14 cellular contexts compared by ENCODE assay signal in genomic region chr3:62601238-62601856, GRCh38.
DNase-seq lines count a peak whose midpoint lies in the region; ATAC-seq, FAIRE-seq and TF ChIP-seq lines count a peak whose summit lies in the region.
"Had no signal": no experiment of that assay in that cellular context is flagged by ENCODE, and none has a peak within 500 bp of the region (broad histone marks: within the 10 kb centered on the region; RNA-seq: fewer than 3 reads in every experiment).

No MANE protein-coding gene starts in this region.

- H3K4me3 ChIP-seq in neural progenitor cell (no peak overlapping the region), right cardiac atrium (ENCODE audit: low read length) (no peak overlapping the region)
- H3K4me3 ChIP-seq: lung, psoas muscle, thoracic aorta had no signal

- H2AFZ ChIP-seq in neural progenitor cell (replicated peaks): no peak overlapping the region

- no peaks in the 10 kb centered on the region for H3K9me3 Mint-ChIP-seq in neural progenitor cell
- H3K9me3 Mint-ChIP-seq: activated T-helper 17 cell treated with anti-CD3 and anti-CD28 coated beads, Interleukin-2, amount 50 U/mL, for 72 hours; WTC11 had no signal

- no peak for TF ChIP-seq CTCF in neural progenitor cell (IDR thresholded peaks at IDR 0.05)

- FAIRE-seq in GM19239 (lab: Jason Lieb, UNC): no peak

- intact Hi-C loops in right cardiac atrium (cut with DNase I): no loop called here

- peaks cover 20% of the 10 kb centered on the region for H3F3A ChIP-seq in neural progenitor cell (ENCODE audit: low read depth)

- H3K27ac Mint-ChIP-seq in neural progenitor cell: peak overlapping the region; percentile 71
- H3K27ac Mint-ChIP-seq: activated T-helper 17 cell treated with anti-CD3 and anti-CD28 coated beads, Interleukin-2, amount 50 U/mL, for 72 hours; WTC11 had no signal

- H3K27me3 Mint-ChIP-seq in neural progenitor cell (ENCODE audit: insufficient read depth, low read depth): peaks cover 5% of the 10 kb centered on the region
- H3K27me3 Mint-ChIP-seq: activated T-helper 17 cell treated with anti-CD3 and anti-CD28 coated beads, Interleukin-2, amount 50 U/mL, for 72 hours had no signal

- no peak overlapping the region for H3K4me3 Mint-ChIP-seq in neural progenitor cell
- H3K4me3 Mint-ChIP-seq: activated T-helper 17 cell treated with anti-CD3 and anti-CD28 coated beads, Interleukin-2, amount 50 U/mL, for 72 hours; WTC11 had no signal

- no peaks in the 10 kb centered on the region for H3K36me3 Mint-ChIP-seq in neural progenitor cell
- H3K36me3 Mint-ChIP-seq: WTC11 had no signal

- H3K4me1 ChIP-seq in neural progenitor cell: peaks cover 35% of the 10 kb centered on the region
- H3K4me1 ChIP-seq in right cardiac atrium (ENCODE audit: control insufficient read depth, insufficient read depth, low read length): no peaks in the 10 kb centered on the region
- H3K4me1 ChIP-seq: psoas muscle had no signal

- 55% methylated on average over 5 of the region's 5 CpGs for WGBS in right cardiac atrium

- no peak overlapping the region for H3K9ac ChIP-seq in neural progenitor cell

- no peak overlapping the region for H3K27ac ChIP-seq in neural progenitor cell
- no peak overlapping the region for H3K27ac ChIP-seq in right cardiac atrium (ENCODE audit: low read length)
- H3K27ac ChIP-seq: psoas muscle, thoracic aorta had no signal

- H3K4me2 ChIP-seq in neural progenitor cell: no peak overlapping the region

- H4K20me1 ChIP-seq in neural progenitor cell (ENCODE audit: low read depth): no peaks in the 10 kb centered on the region

- DNase-seq in Daoy (ENCODE audit: low read depth) (peak; percentile 65), NCI-H446 treated with DMSO at 0.1 percent for 48 hours (lab: John Stamatoyannopoulos, UW) (peak; percentile 63), dermis blood vessel endothelial cell (peak; percentile 81), neural progenitor cell (ENCODE audit: low spot score) (no peak), GM19239 (ENCODE audit: insufficient read length, low spot score) (no peak), right cardiac atrium (no peak)
- DNase-seq: NCI-H187, psoas muscle had no signal

- peaks cover 51% of the 10 kb centered on the region for H3K4me1 Mint-ChIP-seq in neural progenitor cell
- H3K4me1 Mint-ChIP-seq: activated T-helper 17 cell treated with anti-CD3 and anti-CD28 coated beads, Interleukin-2, amount 50 U/mL, for 72 hours had no signal

- ATAC-seq in HG03460 (IDR thresholded peaks at IDR 0.05; ENCODE audit: unreplicated experiment) (no peak), right cardiac atrium (no peak), HG02840 (IDR thresholded peaks at IDR 0.05; ENCODE audit: low FRiP score, unreplicated experiment) (no peak)
- ATAC-seq: activated T-helper 17 cell treated with anti-CD3 and anti-CD28 coated beads, Interleukin-2, amount 50 U/mL, for 72 hours; psoas muscle; WTC11 had no signal

- H3K9me3 ChIP-seq in neural progenitor cell (ENCODE audit: low read depth) (no peaks in the 10 kb centered on the region), right cardiac atrium (ENCODE audit: control insufficient read depth, low read length) (no peaks in the 10 kb centered on the region)
- H3K9me3 ChIP-seq: psoas muscle, thoracic aorta had no signal

- no peaks in the 10 kb centered on the region for H3K36me3 ChIP-seq in neural progenitor cell
- H3K36me3 ChIP-seq: thoracic aorta had no signal

- no peaks in the 10 kb centered on the region for H3K27me3 ChIP-seq in neural progenitor cell
- no peaks in the 10 kb centered on the region for H3K27me3 ChIP-seq in right cardiac atrium (ENCODE audit: control insufficient read depth, insufficient read depth)

- no peaks in the 10 kb centered on the region for H3K79me2 ChIP-seq in neural progenitor cell (ENCODE audit: low read depth)

Comparison
In these comparisons a context has a peak if more than half of its experiments do, and no peak if none do; other contexts are left out.
1. DNase-seq: peak in Daoy (single experiment), NCI-H446 treated with DMSO at 0.1 percent for 48 hours (single experiment) and dermis blood vessel endothelial cell (single experiment); none in neural progenitor cell (single experiment), GM19239 (single experiment) and right cardiac atrium (0 of 3).